Comparison of ENCODE assay signal across 1 cellular context in the genomic region with DNA sequence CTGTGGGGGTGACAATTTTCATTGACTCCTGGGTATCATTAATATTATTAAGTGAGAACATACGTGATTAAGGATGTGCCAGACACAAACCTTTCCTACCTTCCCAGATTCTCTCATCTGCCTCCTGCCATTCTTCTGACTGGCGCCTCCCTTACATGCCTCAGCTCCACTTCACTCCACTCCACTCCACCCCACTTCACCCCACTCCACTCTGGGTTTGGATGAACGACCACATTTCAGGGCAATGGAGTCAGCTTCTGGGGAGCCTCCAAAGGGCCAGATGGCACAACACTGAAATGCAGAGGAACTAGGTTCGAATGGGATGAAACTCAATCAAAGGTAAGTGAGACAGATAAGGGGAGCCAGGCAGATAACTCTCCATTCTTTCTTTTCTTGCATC.
TF ChIP-seq lines count a peak whose summit lies in the region.

No MANE protein-coding gene starts in this region.

TF ChIP-seq in IMR-90, 13 proteins besides CTCF, POLR2A, EP300 and RAD21:
- TF ChIP-seq RFX5 (IDR thresholded peaks at IDR 0.05; ENCODE audit: low read depth, low read length) (no peak), MAFK (IDR thresholded peaks at IDR 0.05; ENCODE audit: low read depth, low read length) (no peak), ELK1 (IDR thresholded peaks at IDR 0.05; ENCODE audit: borderline replicate concordance, low read depth, low read length) (no peak), MAZ (IDR thresholded peaks at IDR 0.05; ENCODE audit: borderline replicate concordance, low read depth, low read length) (no peak), NFE2L2 (IDR thresholded peaks at IDR 0.05; ENCODE audit: low read depth, low read length) (no peak), USF2 (IDR thresholded peaks at IDR 0.05; ENCODE audit: low read depth, low read length) (no peak), BHLHE40 (IDR thresholded peaks at IDR 0.05; ENCODE audit: low read depth, low read length) (no peak), CEBPB (IDR thresholded peaks at IDR 0.05; ENCODE audit: low read depth, low read length) (no peak), RCOR1 (IDR thresholded peaks at IDR 0.05; ENCODE audit: insufficient replicate concordance, low read length) (no peak), SMC3 (IDR thresholded peaks at IDR 0.05; ENCODE audit: low read depth, low read length) (no peak), FOS (IDR thresholded peaks at IDR 0.05; ENCODE audit: low read depth, low read length) (no peak), CHD1 (IDR thresholded peaks at IDR 0.05; ENCODE audit: low read depth, low read length) (no peak)
